ENCODE assay signal across 1 cellular context in the genomic region with DNA sequence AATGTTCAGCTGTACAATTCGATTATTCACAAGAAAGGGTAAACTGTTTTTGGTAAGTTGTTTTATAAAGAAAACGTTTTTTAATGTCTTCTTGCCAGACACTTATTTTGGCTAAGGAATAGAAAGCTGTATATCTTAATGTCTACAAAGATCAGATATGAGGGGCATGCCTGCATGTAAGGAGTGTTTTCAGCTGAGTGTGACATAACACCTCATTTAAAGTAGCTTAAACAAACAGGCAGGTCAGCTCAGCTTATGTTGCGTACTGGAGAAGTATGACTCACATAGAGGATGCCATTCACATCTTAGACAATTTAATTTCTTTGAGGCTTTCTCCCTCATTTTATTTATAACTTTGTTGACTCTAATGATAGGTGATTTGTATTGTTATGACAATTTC.
TF ChIP-seq lines count a peak whose summit lies in the region.

No MANE protein-coding gene starts in this region.

TF ChIP-seq in K562, 482 proteins besides CTCF, POLR2A, EP300 and RAD21 (continued from another document and continues in another):
- TF ChIP-seq ZNF277 (CRISPR knock-in tag; IDR thresholded peaks at IDR 0.05; ENCODE audit: borderline replicate concordance), result no peak
- TF ChIP-seq MEF2A (IDR thresholded peaks at IDR 0.05; ENCODE audit: control insufficient read depth, low read depth, low read length), result no peak
- no peak for TF ChIP-seq HNRNPH1 (optimal IDR thresholded peaks at IDR 0.05; ENCODE audit: low read depth, low read length)
- TF ChIP-seq MEIS2 (IDR thresholded peaks at IDR 0.05; ENCODE audit: partially characterized antibody), result peak; percentile 92
- TF ChIP-seq MECOM (CRISPR knock-in tag; IDR thresholded peaks at IDR 0.05), result no peak
- TF ChIP-seq, protein P1, sequence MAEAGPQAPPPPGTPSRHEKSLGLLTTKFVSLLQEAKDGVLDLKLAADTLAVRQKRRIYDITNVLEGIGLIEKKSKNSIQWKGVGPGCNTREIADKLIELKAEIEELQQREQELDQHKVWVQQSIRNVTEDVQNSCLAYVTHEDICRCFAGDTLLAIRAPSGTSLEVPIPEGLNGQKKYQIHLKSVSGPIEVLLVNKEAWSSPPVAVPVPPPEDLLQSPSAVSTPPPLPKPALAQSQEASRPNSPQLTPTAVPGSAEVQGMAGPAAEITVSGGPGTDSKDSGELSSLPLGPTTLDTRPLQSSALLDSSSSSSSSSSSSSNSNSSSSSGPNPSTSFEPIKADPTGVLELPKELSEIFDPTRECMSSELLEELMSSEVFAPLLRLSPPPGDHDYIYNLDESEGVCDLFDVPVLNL (CRISPR knock-in tag; IDR thresholded peaks at IDR 0.05; ENCODE audit: low read depth), result no peak
- TF ChIP-seq ARID1B (IDR thresholded peaks at IDR 0.05), result peak; percentile 40; the same call in 1 of the 2 replicates
- TF ChIP-seq, protein P2, sequence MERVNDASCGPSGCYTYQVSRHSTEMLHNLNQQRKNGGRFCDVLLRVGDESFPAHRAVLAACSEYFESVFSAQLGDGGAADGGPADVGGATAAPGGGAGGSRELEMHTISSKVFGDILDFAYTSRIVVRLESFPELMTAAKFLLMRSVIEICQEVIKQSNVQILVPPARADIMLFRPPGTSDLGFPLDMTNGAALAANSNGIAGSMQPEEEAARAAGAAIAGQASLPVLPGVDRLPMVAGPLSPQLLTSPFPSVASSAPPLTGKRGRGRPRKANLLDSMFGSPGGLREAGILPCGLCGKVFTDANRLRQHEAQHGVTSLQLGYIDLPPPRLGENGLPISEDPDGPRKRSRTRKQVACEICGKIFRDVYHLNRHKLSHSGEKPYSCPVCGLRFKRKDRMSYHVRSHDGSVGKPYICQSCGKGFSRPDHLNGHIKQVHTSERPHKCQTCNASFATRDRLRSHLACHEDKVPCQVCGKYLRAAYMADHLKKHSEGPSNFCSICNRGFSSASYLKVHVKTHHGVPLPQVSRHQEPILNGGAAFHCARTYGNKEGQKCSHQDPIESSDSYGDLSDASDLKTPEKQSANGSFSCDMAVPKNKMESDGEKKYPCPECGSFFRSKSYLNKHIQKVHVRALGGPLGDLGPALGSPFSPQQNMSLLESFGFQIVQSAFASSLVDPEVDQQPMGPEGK (CRISPR knock-in tag; IDR thresholded peaks at IDR 0.05; ENCODE audit: borderline replicate concordance), result no peak
- TF ChIP-seq BRF1 (IDR thresholded peaks at IDR 0.05; ENCODE audit: borderline replicate concordance, extremely low read depth, insufficient read length), result no peak
- no peak for TF ChIP-seq SMAD1 (IDR thresholded peaks at IDR 0.05; ENCODE audit: low read depth, low read length, partially characterized antibody)
- TF ChIP-seq EP400 (IDR thresholded peaks at IDR 0.05), result no peak
- TF ChIP-seq TRIM25 (IDR thresholded peaks at IDR 0.05; ENCODE audit: borderline replicate concordance), result no peak
- TF ChIP-seq ZZZ3 (IDR thresholded peaks at IDR 0.05), result no peak
- no peak for TF ChIP-seq NR2C2 (CRISPR knock-in tag; IDR thresholded peaks at IDR 0.05)
- TF ChIP-seq NR2C2 (tag; IDR thresholded peaks at IDR 0.05), result no peak
- no peak for TF ChIP-seq SP1 (CRISPR knock-in tag; IDR thresholded peaks at IDR 0.05)
- TF ChIP-seq ATF3 (IDR thresholded peaks at IDR 0.05), result peak; percentile 71
- TF ChIP-seq ATF3 (CRISPR knock-in tag; conservative IDR thresholded peaks at IDR 0.05), result no peak
- no peak for TF ChIP-seq ZNF133 (CRISPR knock-in tag; IDR thresholded peaks at IDR 0.05)
- TF ChIP-seq, protein P3, sequence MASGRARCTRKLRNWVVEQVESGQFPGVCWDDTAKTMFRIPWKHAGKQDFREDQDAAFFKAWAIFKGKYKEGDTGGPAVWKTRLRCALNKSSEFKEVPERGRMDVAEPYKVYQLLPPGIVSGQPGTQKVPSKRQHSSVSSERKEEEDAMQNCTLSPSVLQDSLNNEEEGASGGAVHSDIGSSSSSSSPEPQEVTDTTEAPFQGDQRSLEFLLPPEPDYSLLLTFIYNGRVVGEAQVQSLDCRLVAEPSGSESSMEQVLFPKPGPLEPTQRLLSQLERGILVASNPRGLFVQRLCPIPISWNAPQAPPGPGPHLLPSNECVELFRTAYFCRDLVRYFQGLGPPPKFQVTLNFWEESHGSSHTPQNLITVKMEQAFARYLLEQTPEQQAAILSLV (tag; IDR thresholded peaks at IDR 0.05), result no peak
- TF ChIP-seq, protein P4, sequence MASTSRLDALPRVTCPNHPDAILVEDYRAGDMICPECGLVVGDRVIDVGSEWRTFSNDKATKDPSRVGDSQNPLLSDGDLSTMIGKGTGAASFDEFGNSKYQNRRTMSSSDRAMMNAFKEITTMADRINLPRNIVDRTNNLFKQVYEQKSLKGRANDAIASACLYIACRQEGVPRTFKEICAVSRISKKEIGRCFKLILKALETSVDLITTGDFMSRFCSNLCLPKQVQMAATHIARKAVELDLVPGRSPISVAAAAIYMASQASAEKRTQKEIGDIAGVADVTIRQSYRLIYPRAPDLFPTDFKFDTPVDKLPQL (IDR thresholded peaks at IDR 0.05; ENCODE audit: extremely low read depth, insufficient read length), result no peak
- TF ChIP-seq RBM17 (IDR thresholded peaks at IDR 0.05; ENCODE audit: borderline replicate concordance, low read depth, low read length), result no peak
- no peak for TF ChIP-seq NCOA2 (IDR thresholded peaks at IDR 0.05; ENCODE audit: partially characterized antibody in 2 of 2)
- no peak for TF ChIP-seq POLR2G (IDR thresholded peaks at IDR 0.05; ENCODE audit: low read depth, low read length)
- TF ChIP-seq NCOR1 (IDR thresholded peaks at IDR 0.05), result peak; percentile 11; the same call in 1 of the 2 replicates
- TF ChIP-seq SOX6 (IDR thresholded peaks at IDR 0.05), result 0 out of 2 replicates have a peak, but pooled peaks have one; percentile 14
- TF ChIP-seq GABPB2 (CRISPR knock-in tag; conservative IDR thresholded peaks at IDR 0.05), result no peak
- no peak for TF ChIP-seq CGGBP1 (CRISPR knock-in tag; IDR thresholded peaks at IDR 0.05)
- 0 out of 4 replicates have a peak, but pooled peaks of 1 of the 2 experiments have one; percentile 27 for TF ChIP-seq TBL1XR1 (IDR thresholded peaks at IDR 0.05; ENCODE audit: low read length in 2 of 2)
- no peak for TF ChIP-seq TCF3 (CRISPR knock-in tag; IDR thresholded peaks at IDR 0.05)
- TF ChIP-seq COPS2 (conservative IDR thresholded peaks at IDR 0.05), result no peak
- no peak for TF ChIP-seq ZNF75A (CRISPR knock-in tag; IDR thresholded peaks at IDR 0.05)
- no peak for TF ChIP-seq ZNF668 (CRISPR knock-in tag; IDR thresholded peaks at IDR 0.05)
- no peak for TF ChIP-seq ETV6 (IDR thresholded peaks at IDR 0.05; ENCODE audit: borderline replicate concordance in 1 of 2, low read depth in 2 of 2, low read length in 1 of 2)
- no peak for TF ChIP-seq ETV6 (CRISPR knock-in tag; IDR thresholded peaks at IDR 0.05; ENCODE audit: borderline replicate concordance)
- no peak for TF ChIP-seq IRF2 (CRISPR knock-in tag; IDR thresholded peaks at IDR 0.05)
- TF ChIP-seq CREBBP (IDR thresholded peaks at IDR 0.05; ENCODE audit: low read depth, low read length), result no peak
- TF ChIP-seq CEBPG (CRISPR knock-in tag; IDR thresholded peaks at IDR 0.05), result no peak
- 0 out of 4 replicates have a peak, but pooled peaks of 1 of the 2 experiments have one; percentile 15 for TF ChIP-seq CEBPG (tag; conservative IDR thresholded peaks at IDR 0.05 in 1 of 2, IDR thresholded peaks at IDR 0.05 in 1 of 2)
- TF ChIP-seq MCM3 (IDR thresholded peaks at IDR 0.05), result no peak
- no peak for TF ChIP-seq E2F1 (CRISPR knock-in tag; IDR thresholded peaks at IDR 0.05)
- TF ChIP-seq SMAD4 (CRISPR knock-in tag; conservative IDR thresholded peaks at IDR 0.05), result peak; percentile 56
- no peak for TF ChIP-seq PURB (CRISPR knock-in tag; IDR thresholded peaks at IDR 0.05; ENCODE audit: low read depth)
- TF ChIP-seq POLR2AphosphoS5 (IDR thresholded peaks at IDR 0.05; ENCODE audit: control insufficient read depth, insufficient read depth, low read depth, low read length), result no peak
- no peak for TF ChIP-seq FUS (optimal IDR thresholded peaks at IDR 0.05; ENCODE audit: low read depth, low read length)
- no peak for TF ChIP-seq HMBOX1 (IDR thresholded peaks at IDR 0.05)
- TF ChIP-seq LARP7 (IDR thresholded peaks at IDR 0.05), result no peak
- peak; percentile 27; the same call in 1 of the 2 replicates for TF ChIP-seq CREM (IDR thresholded peaks at IDR 0.05; ENCODE audit: low read depth)
- peak; percentile 43; the same call in 1 of the 2 replicates for TF ChIP-seq DPF2 (IDR thresholded peaks at IDR 0.05)
- TF ChIP-seq SNIP1 (IDR thresholded peaks at IDR 0.05; ENCODE audit: low read depth), result no peak
- TF ChIP-seq PHF21A (IDR thresholded peaks at IDR 0.05; ENCODE audit: borderline replicate concordance, low read depth), result no peak
- TF ChIP-seq, protein P5, sequence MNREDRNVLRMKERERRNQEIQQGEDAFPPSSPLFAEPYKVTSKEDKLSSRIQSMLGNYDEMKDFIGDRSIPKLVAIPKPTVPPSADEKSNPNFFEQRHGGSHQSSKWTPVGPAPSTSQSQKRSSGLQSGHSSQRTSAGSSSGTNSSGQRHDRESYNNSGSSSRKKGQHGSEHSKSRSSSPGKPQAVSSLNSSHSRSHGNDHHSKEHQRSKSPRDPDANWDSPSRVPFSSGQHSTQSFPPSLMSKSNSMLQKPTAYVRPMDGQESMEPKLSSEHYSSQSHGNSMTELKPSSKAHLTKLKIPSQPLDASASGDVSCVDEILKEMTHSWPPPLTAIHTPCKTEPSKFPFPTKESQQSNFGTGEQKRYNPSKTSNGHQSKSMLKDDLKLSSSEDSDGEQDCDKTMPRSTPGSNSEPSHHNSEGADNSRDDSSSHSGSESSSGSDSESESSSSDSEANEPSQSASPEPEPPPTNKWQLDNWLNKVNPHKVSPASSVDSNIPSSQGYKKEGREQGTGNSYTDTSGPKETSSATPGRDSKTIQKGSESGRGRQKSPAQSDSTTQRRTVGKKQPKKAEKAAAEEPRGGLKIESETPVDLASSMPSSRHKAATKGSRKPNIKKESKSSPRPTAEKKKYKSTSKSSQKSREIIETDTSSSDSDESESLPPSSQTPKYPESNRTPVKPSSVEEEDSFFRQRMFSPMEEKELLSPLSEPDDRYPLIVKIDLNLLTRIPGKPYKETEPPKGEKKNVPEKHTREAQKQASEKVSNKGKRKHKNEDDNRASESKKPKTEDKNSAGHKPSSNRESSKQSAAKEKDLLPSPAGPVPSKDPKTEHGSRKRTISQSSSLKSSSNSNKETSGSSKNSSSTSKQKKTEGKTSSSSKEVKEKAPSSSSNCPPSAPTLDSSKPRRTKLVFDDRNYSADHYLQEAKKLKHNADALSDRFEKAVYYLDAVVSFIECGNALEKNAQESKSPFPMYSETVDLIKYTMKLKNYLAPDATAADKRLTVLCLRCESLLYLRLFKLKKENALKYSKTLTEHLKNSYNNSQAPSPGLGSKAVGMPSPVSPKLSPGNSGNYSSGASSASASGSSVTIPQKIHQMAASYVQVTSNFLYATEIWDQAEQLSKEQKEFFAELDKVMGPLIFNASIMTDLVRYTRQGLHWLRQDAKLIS (CRISPR knock-in tag; IDR thresholded peaks at IDR 0.05), result no peak
- TF ChIP-seq CCNT2 (IDR thresholded peaks at IDR 0.05; ENCODE audit: borderline replicate concordance, extremely low read depth, insufficient read length, low read depth, low read length), result no peak
